Comparison of ENCODE assay signal across 10 cellular contexts in genomic region chr19:35897706-35898451, GRCh38. TPM values are rescaled to one million over a fixed set of nuclear protein-coding genes. Genes with fewer than 3 reads are reported as not detected.
A peak's percentile ranks its signal among the peaks of the same experiment; 100 is the strongest.
DNase-seq lines count a peak whose midpoint lies in the region; ATAC-seq, FAIRE-seq and TF ChIP-seq lines count a peak whose summit lies in the region.
"Had no signal": no experiment of that assay in that cellular context is flagged by ENCODE, and none has a peak within 500 bp of the region (broad histone marks: within the 10 kb centered on the region; RNA-seq: fewer than 3 reads in every experiment).

No MANE protein-coding gene starts in this region.

- H2AFZ ChIP-seq in OCI-LY7 (ENCODE audit: low read length) (no peak overlapping the region), H1 (ENCODE audit: low read length) (no peak overlapping the region), neuronal stem cell (ENCODE audit: low read length) (no peak overlapping the region)

- peaks cover 32% of the 10 kb centered on the region for H3K4me1 ChIP-seq in OCI-LY7 (ENCODE audit: insufficient read depth, low read length, poor library complexity, severe bottlenecking)
- peaks cover 0 to 12% (median 6%) of the 10 kb centered on the region in 4 experiments; a peak in 6 of 7 replicates for H3K4me1 ChIP-seq in H1 (replicated peaks in 1 of 4; ENCODE audit: control insufficient read depth in 3 of 4, insufficient read depth in 4 of 4, low read length in 3 of 4)
- H3K4me1 ChIP-seq in neuronal stem cell (ENCODE audit: control insufficient read depth in 2 of 2, insufficient read depth in 1 of 2, low read depth in 1 of 2, low read length in 2 of 2) = peaks cover 6% of the 10 kb centered on the region in 2 donors

- no peaks in the 10 kb centered on the region for H3K9me2 ChIP-seq in OCI-LY7 (ENCODE audit: insufficient read depth, low read length)

- H3K23ac ChIP-seq in H1 (ENCODE audit: insufficient read length) = no peak overlapping the region
- H3K23ac ChIP-seq in neuronal stem cell (ENCODE audit: low read depth, low read length, poor library complexity) = peak overlapping the region; percentile 65

- H3K4ac ChIP-seq in H1 (replicated peaks; ENCODE audit: insufficient read length, low read depth, low read length) = no peak overlapping the region
- no peak overlapping the region for H3K4ac ChIP-seq in neuronal stem cell (ENCODE audit: low read length)

- no peak overlapping the region for H2BK20ac ChIP-seq in H1 (ENCODE audit: low read length)

- POLR2A ChIA-PET in OCI-LY7 (lab: Charles Lee) = interaction anchor here (1.2 kb wide), 1 partner anchor 15 kb away, joined by 3 read pairs; no protein-coding TSS in a partner anchor
- POLR2A ChIA-PET in H1 (lab: Charles Lee; ENCODE audit: partially characterized antibody) = interaction anchor here (1.4 to 1.5 kb wide), 2 partner anchors 14 to 389 kb away, joined by 3 to 4 read pairs; no protein-coding TSS in a partner anchor

- 0 out of 2 replicates have a peak overlapping the region, but pooled peaks have one; percentile 35 for H2BK5ac ChIP-seq in H1 (ENCODE audit: low read depth, low read length)
- H2BK5ac ChIP-seq in neuronal stem cell (ENCODE audit: low read length) = no peak overlapping the region

- TF ChIP-seq CTCF in C4-2B (conservative IDR thresholded peaks at IDR 0.05) = no peak
- no peak for TF ChIP-seq CTCF in OCI-LY7 (conservative IDR thresholded peaks at IDR 0.05; ENCODE audit: low read length)
- no peak for TF ChIP-seq CTCF in H1 (IDR thresholded peaks at IDR 0.05; ENCODE audit: control extremely low read depth in 1 of 3, insufficient read depth in 1 of 3, low read depth in 1 of 3, low read length in 3 of 3)

- WGBS in H1 (ENCODE audit: extremely low coverage in 1 of 2, insufficient coverage in 1 of 2, insufficient read length in 1 of 2, insufficient replicate concordance in 2 of 2, low coverage in 1 of 2, low lambda C conversion rate in 2 of 2, missing lambda C conversion rate in 1 of 2), 2 experiments = 92% methylated on average over 10 of the region's 13 CpGs; no CpG with 5 or more reads in 1 of the 2 experiments
- no CpG with 5 or more reads among the region's 13 CpGs for WGBS in neuronal stem cell (ENCODE audit: extremely low coverage in 2 of 2, insufficient read length in 2 of 2, insufficient replicate concordance in 1 of 2), 2 donors

- H3K27me3 ChIP-seq in H1 (replicated peaks in 1 of 4; ENCODE audit: control insufficient read depth in 3 of 4, extremely low read depth in 1 of 4, insufficient read depth in 3 of 4, low read length in 3 of 4) = no peaks in the 10 kb centered on the region
- H3K27me3 ChIP-seq in neuronal stem cell (ENCODE audit: control insufficient read depth in 3 of 3, insufficient read depth in 3 of 3, low read depth in 1 of 3, low read length in 3 of 3) = peaks cover 0 to 20% (median 10%) of the 10 kb centered on the region in 3 experiments

- peaks cover 7% of the 10 kb centered on the region for H3K23me2 ChIP-seq in H1 (ENCODE audit: low read depth, low read length)

- H3K36me3 ChIP-seq in OCI-LY7 (ENCODE audit: insufficient read depth, low read length) (peaks cover 62% of the 10 kb centered on the region), H1 (ENCODE audit: control insufficient read depth in 2 of 4, insufficient read depth in 4 of 4, low read length in 3 of 4) (peaks cover 10 to 41% (median 17%) of the 10 kb centered on the region in 4 experiments), neuronal stem cell (replicated peaks in 1 of 2; ENCODE audit: control insufficient read depth in 2 of 2, insufficient read depth in 2 of 2, low read length in 2 of 2) (peaks cover 15 to 33% of the 10 kb centered on the region in 2 donors)

- H2BK15ac ChIP-seq in H1 (ENCODE audit: low read length) (no peak overlapping the region), neuronal stem cell (ENCODE audit: low read length) (no peak overlapping the region)

- no peak overlapping the region for H3K14ac ChIP-seq in H1 (ENCODE audit: insufficient read length)
- no peak overlapping the region for H3K14ac ChIP-seq in neuronal stem cell (ENCODE audit: low read length)

- TF ChIP-seq RAD21 in H1 (IDR thresholded peaks at IDR 0.05 in 1 of 2, conservative IDR thresholded peaks at IDR 0.05 in 1 of 2; ENCODE audit: low read depth in 2 of 2, low read length in 2 of 2) = no peak

- H3K27ac ChIP-seq in C4-2B (peak overlapping the region; percentile 82), OCI-LY7 (ENCODE audit: low read depth, low read length, poor library complexity, severe bottlenecking) (peak overlapping the region; percentile 87), H1 (ENCODE audit: low read depth, low read length) (no peak overlapping the region), neuronal stem cell (replicated peaks; ENCODE audit: low read length) (no peak overlapping the region)
- H3K27ac ChIP-seq: SK-N-MC had no signal

- no peak overlapping the region for H3K9ac ChIP-seq in H1 (replicated peaks in 1 of 4; ENCODE audit: extremely low read depth in 1 of 4, low read depth in 3 of 4, low read length in 3 of 4)
- H3K9ac ChIP-seq in neuronal stem cell (ENCODE audit: low read depth, low read length, poor library complexity) = no peak overlapping the region

- peak overlapping the region; percentile 77 for H3K4me3 ChIP-seq in OCI-LY7 (ENCODE audit: low read depth, low read length, poor library complexity, severe bottlenecking)
- peak overlapping the region in 3 of 4 experiments; percentile 88 to 94 (median 92); a peak in 4 of 8 replicates for H3K4me3 ChIP-seq in H1 (ENCODE audit: extremely low read depth in 1 of 4, insufficient read depth in 2 of 4, low read depth in 3 of 4, low read length in 4 of 4)
- no peak overlapping the region for H3K4me3 ChIP-seq in neuronal stem cell (ENCODE audit: low read length in 2 of 2)

- no peaks in the 10 kb centered on the region for H4K20me1 ChIP-seq in OCI-LY7 (ENCODE audit: insufficient read depth, low read length)
- H4K20me1 ChIP-seq in H1 (replicated peaks in 1 of 2; ENCODE audit: control insufficient read depth in 1 of 2, insufficient read depth in 2 of 2, low read length in 2 of 2) = peaks cover 0 to 3% of the 10 kb centered on the region in 2 experiments

- no peak for ATAC-seq in HG02970 (IDR thresholded peaks at IDR 0.05; ENCODE audit: low FRiP score, unreplicated experiment)

- H3K9me3 ChIP-seq in OCI-LY7 (ENCODE audit: low read length) (no peaks in the 10 kb centered on the region), H1 (ENCODE audit: insufficient read depth in 2 of 2, low read depth in 1 of 2, low read length in 1 of 2) (no peaks in the 10 kb centered on the region), neuronal stem cell (replicated peaks in 1 of 2; ENCODE audit: control insufficient read depth in 2 of 2, insufficient read depth in 1 of 2, low read depth in 1 of 2, low read length in 2 of 2) (no peaks in the 10 kb centered on the region)

- no peak overlapping the region for H3K18ac ChIP-seq in H1 (ENCODE audit: extremely low read depth, low read length)
- no peak overlapping the region for H3K18ac ChIP-seq in neuronal stem cell (ENCODE audit: low read length)

- no peak overlapping the region for H2BK120ac ChIP-seq in H1 (replicated peaks; ENCODE audit: low read depth, low read length)
- H2BK120ac ChIP-seq in neuronal stem cell (ENCODE audit: low read depth, low read length) = no peak overlapping the region

- H2BK12ac ChIP-seq in H1 (ENCODE audit: low read depth, low read length) = no peak overlapping the region
- H2BK12ac ChIP-seq in neuronal stem cell (ENCODE audit: low read length) = no peak overlapping the region

- no TSS peak for BruUV-seq in OCI-LY7 (replicated peaks; lab: Mats Ljungman, UMichigan)

- FAIRE-seq in H1 (lab: Jason Lieb, UNC) = no peak

- H4K91ac ChIP-seq in H1 (replicated peaks; ENCODE audit: insufficient read length, low read length) (no peak overlapping the region), neuronal stem cell (ENCODE audit: low read depth, low read length, poor library complexity) (no peak overlapping the region)

- H3K79me2 ChIP-seq in OCI-LY7 (ENCODE audit: insufficient read depth, low read depth, low read length) (peaks cover 29% of the 10 kb centered on the region), H1 (ENCODE audit: control insufficient read depth in 1 of 2, insufficient read depth in 2 of 2, low read length in 2 of 2) (peaks cover 0 to 8% of the 10 kb centered on the region in 2 experiments; a peak in 1 of 4 replicates)

- TF ChIP-seq EP300 in H1 (IDR thresholded peaks at IDR 0.05; ENCODE audit: borderline replicate concordance in 1 of 2, low read depth in 2 of 2, low read length in 2 of 2) = no peak

- H4K8ac ChIP-seq in H1 (ENCODE audit: extremely low read depth, insufficient read depth, low read length) = no peak overlapping the region
- no peak overlapping the region for H4K8ac ChIP-seq in neuronal stem cell (ENCODE audit: low read depth, low read length)

- no peak for TF ChIP-seq POLR2A in H1 (IDR thresholded peaks at IDR 0.05; ENCODE audit: control extremely low read depth in 1 of 2, low read depth in 2 of 2, low read length in 2 of 2)

- H4K5ac ChIP-seq in H1 (ENCODE audit: insufficient read length, low read depth, low read length) = no peak overlapping the region

- intact Hi-C loops in OCI-LY7 (cut with micrococcal nuclease; ENCODE audit: unreplicated experiment) = no loop called here

- no peak overlapping the region for H3K56ac ChIP-seq in H1 (replicated peaks; ENCODE audit: insufficient read length, low read depth, low read length)

- H3K4me2 ChIP-seq in OCI-LY7 (ENCODE audit: low read length) = peak overlapping the region; percentile 99
- H3K4me2 ChIP-seq in H1 (ENCODE audit: insufficient read depth in 1 of 2, low read depth in 2 of 2, low read length in 2 of 2) = peak overlapping the region; percentile 68 to 89
- H3K4me2 ChIP-seq in neuronal stem cell (ENCODE audit: insufficient read depth, low read length, poor library complexity, severe bottlenecking) = peak overlapping the region; percentile 14

- H3K79me1 ChIP-seq in H1 (ENCODE audit: low read depth, low read length) = no peaks in the 10 kb centered on the region; the same call in 1 of the 2 replicates
- peaks cover 9% of the 10 kb centered on the region for H3K79me1 ChIP-seq in neuronal stem cell (ENCODE audit: low read depth, low read length)

- DNase-seq in OCI-LY7 (ENCODE audit: low spot score) (no peak), H1 (ENCODE audit: low read depth in 1 of 2, low spot score in 2 of 2) (no peak), neuronal stem cell (ENCODE audit: low spot score) (no peak), medulla oblongata (ENCODE audit: extremely low spot score) (no peak), Ammon's horn (ENCODE audit: low spot score) (no peak)
- DNase-seq in stimulated activated CD4-positive, alpha-beta T cell treated with anti-CD3 and anti-CD28 coated beads, Interleukin-4, amount 100 ng/mL, for 4 hours = no peak

- CTCF ChIA-PET in OCI-LY7 (lab: Charles Lee; ENCODE audit: unreplicated experiment) = no interaction called here
- CTCF ChIA-PET in H1 (lab: Charles Lee; ENCODE audit: partially characterized antibody) = interaction anchor here (0.9 kb wide), 1 partner anchor 12 kb away, joined by 3 read pairs; no protein-coding TSS in a partner anchor

- H2AK5ac ChIP-seq in H1 (ENCODE audit: low read depth, low read length) = no peak overlapping the region
- H2AK5ac ChIP-seq in neuronal stem cell (ENCODE audit: low read depth, low read length) = no peak overlapping the region

RNA-seq across cellular contexts. Expression of gene NFKBID, which starts 2.5 kb away (rescaled TPM):
- total RNA-seq in OCI-LY7 (2014; rRNA removed; shearing (Covaris generic)) = 48.6 and 57.4 TPM in 2 replicates
- 40.5 and 42.6 TPM in 2 replicates for total RNA-seq in OCI-LY7 (2022)
- total RNA-seq in H1 (2021; fragmentation: NEBNext Ultra II Directional; extraction: Animal tissue kit (Norgen Biotek cat#: 25700)) = 12.0 and 13.2 TPM in 2 replicates
- 10.0 and 22.1 TPM in 2 replicates for polyA plus RNA-seq in H1 (2011; rRNA removed)
- polyA plus RNA-seq in H1 (2011; cell fraction: cytosol; rRNA removed) = 8.7 TPM
- polyA plus RNA-seq in H1 (2011; cell fraction: nucleus; rRNA removed) = 39.2 TPM
- 4.9 to 9.4 TPM (median 8.5 TPM) in 4 replicates for polyA plus RNA-seq in H1 (2012, experiment 1 of 2)
- polyA plus RNA-seq in H1 (2012, experiment 2 of 2) = 5.1 TPM
- 9.8 TPM for polyA plus RNA-seq in H1 (2013, experiment 1 of 2)
- polyA plus RNA-seq in H1 (2013, experiment 2 of 2) = 11.0 TPM
- polyA minus RNA-seq in H1 (2011; rRNA and poly(A)+ RNA removed) = 7.3 and 8.1 TPM in 2 replicates
- polyA minus RNA-seq in H1 (2011; cell fraction: cytosol; rRNA and poly(A)+ RNA removed) = 5.7 TPM
- 27.4 TPM for polyA minus RNA-seq in H1 (2011; cell fraction: nucleus; rRNA and poly(A)+ RNA removed)
- polyA plus RNA-seq in neuronal stem cell (2013, experiment 1 of 2) = 4.8 TPM
- polyA plus RNA-seq in neuronal stem cell (2013, experiment 2 of 2) = 4.7 TPM

RNA-seq across cellular contexts. Expression of gene HCST, which starts 4.5 kb away (rescaled TPM):
- 8.1 and 15.0 TPM in 2 replicates for total RNA-seq in OCI-LY7 (2014; rRNA removed; shearing (Covaris generic))
- 25.2 and 36.0 TPM in 2 replicates for total RNA-seq in OCI-LY7 (2022)
- 1.1 TPM in 1 of 2 replicates, not detected in the other for total RNA-seq in H1 (2021; fragmentation: NEBNext Ultra II Directional; extraction: Animal tissue kit (Norgen Biotek cat#: 25700))
- polyA plus RNA-seq in H1 (2011; rRNA removed) = 2.8 and 3.0 TPM in 2 replicates
- polyA plus RNA-seq in H1 (2011; cell fraction: cytosol; rRNA removed) = 1.5 TPM
- 1.0 TPM for polyA plus RNA-seq in H1 (2011; cell fraction: nucleus; rRNA removed)
- polyA plus RNA-seq in H1 (2012, experiment 1 of 2) = 0.90 to 1.8 TPM (median 1.3 TPM) in 4 replicates
- polyA plus RNA-seq in H1 (2012, experiment 2 of 2) = 4.3 TPM
- polyA plus RNA-seq in H1 (2013, experiment 1 of 2) = 3.4 TPM
- polyA plus RNA-seq in H1 (2013, experiment 2 of 2) = 4.7 TPM
- 0.73 TPM in 1 of 2 replicates, not detected in the other for polyA minus RNA-seq in H1 (2011; rRNA and poly(A)+ RNA removed)
- not detected for polyA minus RNA-seq in H1 (2011; cell fraction: cytosol; rRNA and poly(A)+ RNA removed)
- polyA minus RNA-seq in H1 (2011; cell fraction: nucleus; rRNA and poly(A)+ RNA removed) = not detected
- polyA plus RNA-seq in neuronal stem cell (2013, experiment 1 of 2) = 0.32 TPM
- polyA plus RNA-seq in neuronal stem cell (2013, experiment 2 of 2) = 0.39 TPM
- total RNA-seq: endothelial cell of umbilical vein had no signal
- polyA plus RNA-seq: endothelial cell of umbilical vein had no signal

RNA-seq across cellular contexts. Expression of gene TYROBP, which starts 10.2 kb away (rescaled TPM):
- total RNA-seq in OCI-LY7 (2014; rRNA removed; shearing (Covaris generic)) = not detected in 2 replicates
- not detected in 2 replicates for total RNA-seq in OCI-LY7 (2022)
- total RNA-seq in H1 (2021; fragmentation: NEBNext Ultra II Directional; extraction: Animal tissue kit (Norgen Biotek cat#: 25700)) = not detected in 2 replicates
- polyA plus RNA-seq in H1 (2011; rRNA removed) = 0.18 and 0.19 TPM in 2 replicates
- 0.31 TPM for polyA plus RNA-seq in H1 (2011; cell fraction: cytosol; rRNA removed)
- polyA plus RNA-seq in H1 (2011; cell fraction: nucleus; rRNA removed) = not detected
- polyA plus RNA-seq in H1 (2012, experiment 1 of 2) = not detected in 4 replicates
- not detected for polyA plus RNA-seq in H1 (2012, experiment 2 of 2)
- not detected for polyA plus RNA-seq in H1 (2013, experiment 1 of 2)
- 0.17 TPM for polyA plus RNA-seq in H1 (2013, experiment 2 of 2)
- not detected in 2 replicates for polyA minus RNA-seq in H1 (2011; rRNA and poly(A)+ RNA removed)
- not detected for polyA minus RNA-seq in H1 (2011; cell fraction: cytosol; rRNA and poly(A)+ RNA removed)
- polyA minus RNA-seq in H1 (2011; cell fraction: nucleus; rRNA and poly(A)+ RNA removed) = not detected
- not detected for polyA plus RNA-seq in neuronal stem cell (2013, experiment 1 of 2)
- not detected for polyA plus RNA-seq in neuronal stem cell (2013, experiment 2 of 2)
- total RNA-seq: endothelial cell of umbilical vein had no signal
- polyA plus RNA-seq: endothelial cell of umbilical vein had no signal

RNA-seq across cellular contexts. Expression of gene APLP1, which starts 29.5 kb away (rescaled TPM):
- 0.13 TPM in 1 of 2 replicates, not detected in the other for total RNA-seq in OCI-LY7 (2014; rRNA removed; shearing (Covaris generic))
- 0.70 and 1.2 TPM in 2 replicates for total RNA-seq in OCI-LY7 (2022)
- total RNA-seq in H1 (2021; fragmentation: NEBNext Ultra II Directional; extraction: Animal tissue kit (Norgen Biotek cat#: 25700)) = 22.0 and 22.2 TPM in 2 replicates
- 19.9 and 32.4 TPM in 2 replicates for polyA plus RNA-seq in H1 (2011; rRNA removed)
- polyA plus RNA-seq in H1 (2011; cell fraction: cytosol; rRNA removed) = 18.3 TPM
- 37.2 TPM for polyA plus RNA-seq in H1 (2011; cell fraction: nucleus; rRNA removed)
- polyA plus RNA-seq in H1 (2012, experiment 1 of 2) = 18.3 to 26.1 TPM (median 22.6 TPM) in 4 replicates
- polyA plus RNA-seq in H1 (2012, experiment 2 of 2) = 52.7 TPM
- 43.9 TPM for polyA plus RNA-seq in H1 (2013, experiment 1 of 2)
- polyA plus RNA-seq in H1 (2013, experiment 2 of 2) = 44.0 TPM
- 8.1 and 9.1 TPM in 2 replicates for polyA minus RNA-seq in H1 (2011; rRNA and poly(A)+ RNA removed)
- polyA minus RNA-seq in H1 (2011; cell fraction: cytosol; rRNA and poly(A)+ RNA removed) = 8.1 TPM
- 9.3 TPM for polyA minus RNA-seq in H1 (2011; cell fraction: nucleus; rRNA and poly(A)+ RNA removed)
- polyA plus RNA-seq in neuronal stem cell (2013, experiment 1 of 2) = 299 TPM
- polyA plus RNA-seq in neuronal stem cell (2013, experiment 2 of 2) = 297 TPM

RNA-seq across cellular contexts. Expression of gene LRFN3, which starts 38.3 kb away (rescaled TPM):
- 2.8 and 3.1 TPM in 2 replicates for total RNA-seq in OCI-LY7 (2014; rRNA removed; shearing (Covaris generic))
- 3.4 and 6.0 TPM in 2 replicates for total RNA-seq in OCI-LY7 (2022)
- total RNA-seq in H1 (2021; fragmentation: NEBNext Ultra II Directional; extraction: Animal tissue kit (Norgen Biotek cat#: 25700)) = 15.2 and 16.8 TPM in 2 replicates
- polyA plus RNA-seq in H1 (2011; rRNA removed) = 4.6 and 8.0 TPM in 2 replicates
- 3.2 TPM for polyA plus RNA-seq in H1 (2011; cell fraction: cytosol; rRNA removed)
- 6.9 TPM for polyA plus RNA-seq in H1 (2011; cell fraction: nucleus; rRNA removed)
- polyA plus RNA-seq in H1 (2012, experiment 1 of 2) = 7.2 to 13.6 TPM (median 12.7 TPM) in 4 replicates
- polyA plus RNA-seq in H1 (2012, experiment 2 of 2) = 9.9 TPM
- 19.6 TPM for polyA plus RNA-seq in H1 (2013, experiment 1 of 2)
- 18.6 TPM for polyA plus RNA-seq in H1 (2013, experiment 2 of 2)
- 2.1 and 2.4 TPM in 2 replicates for polyA minus RNA-seq in H1 (2011; rRNA and poly(A)+ RNA removed)
- polyA minus RNA-seq in H1 (2011; cell fraction: cytosol; rRNA and poly(A)+ RNA removed) = 7.6 TPM
- polyA minus RNA-seq in H1 (2011; cell fraction: nucleus; rRNA and poly(A)+ RNA removed) = 6.9 TPM
- 21.3 TPM for polyA plus RNA-seq in neuronal stem cell (2013, experiment 1 of 2)
- polyA plus RNA-seq in neuronal stem cell (2013, experiment 2 of 2) = 19.6 TPM

Comparison
In these comparisons a context has a peak if more than half of its experiments do, and no peak if none do; other contexts are left out.
1. H3K27ac ChIP-seq: peak in C4-2B (single experiment) and OCI-LY7 (single experiment); none in H1 (single experiment) and neuronal stem cell (single experiment).
2. H3K4me2 ChIP-seq: peak in every context shown above with its lines; median percentile 99 in OCI-LY7; 78 in H1; 14 in neuronal stem cell.
3. H3K4me3 ChIP-seq: peak in OCI-LY7 (single experiment) and H1 (3 of 4); none in neuronal stem cell (0 of 2).